In the genomic region with DNA sequence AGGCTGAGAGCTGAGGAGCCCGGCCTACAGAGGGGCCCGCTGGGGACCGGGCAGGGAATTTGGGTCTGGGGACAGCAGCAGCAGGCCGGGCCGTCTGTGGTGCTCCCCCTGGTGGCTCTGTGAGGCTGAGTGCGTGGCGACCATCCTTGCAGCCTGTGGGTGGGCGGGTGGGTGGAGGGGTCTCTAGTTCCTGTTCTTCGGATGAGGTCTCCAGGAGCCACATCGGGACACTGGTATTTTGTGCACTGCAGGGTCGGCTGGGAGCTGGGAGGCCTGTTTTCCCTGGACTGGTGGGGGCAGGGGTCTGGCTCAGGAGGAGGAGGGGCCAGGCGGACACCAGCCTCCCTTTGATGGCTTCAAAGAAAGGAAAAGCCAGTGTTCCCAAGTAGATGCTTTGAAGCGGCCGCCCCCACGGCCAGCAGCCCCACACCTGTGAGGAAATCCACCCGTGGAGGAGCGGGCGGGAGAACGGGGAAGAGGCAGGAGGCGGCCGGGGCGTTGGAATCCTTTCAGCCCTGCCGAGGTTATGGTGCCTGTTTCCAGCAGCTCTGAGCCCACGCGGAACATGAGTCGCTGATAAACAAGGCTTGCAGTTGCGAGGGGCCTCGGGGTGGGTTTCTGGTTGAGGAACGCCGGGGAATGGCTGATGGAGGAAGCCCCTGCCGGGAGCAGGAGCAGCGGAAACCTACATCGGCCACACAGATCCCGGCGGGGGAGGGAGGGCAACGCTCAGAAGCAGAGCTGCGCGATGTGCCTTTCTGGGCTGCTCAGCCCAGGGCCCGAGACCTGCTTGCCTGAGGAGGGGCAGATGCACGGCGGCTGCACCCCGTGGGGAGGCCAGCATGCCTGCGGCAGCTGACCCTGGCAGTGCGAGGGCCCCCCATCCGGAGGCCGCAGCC, we compare ENCODE assay signal across 8 cellular contexts.
DNase-seq lines count a peak whose midpoint lies in the region; ATAC-seq and TF ChIP-seq lines count a peak whose summit lies in the region.

No MANE protein-coding gene starts in this region.

- H3K4me1 ChIP-seq in left ventricle myocardium inferior: peaks cover 10% of the 10 kb centered on the region

- H3K36me3 Mint-ChIP-seq in activated T-helper 1 cell treated with anti-CD3 and anti-CD28 coated beads, Interleukin-12 subunit alpha, Interleukin-12 subunit beta, Interleukin-2, Interleukin-4 antibody, amounts not matched to agents 30 ng/mL and 10 ng/mL and 1 ng/mL, durations not matched to agents 14 hours and 24 hours and 36 hours (ENCODE audit: low read depth): no peaks in the 10 kb centered on the region
- no peaks in the 10 kb centered on the region for H3K36me3 Mint-ChIP-seq in activated T-helper 2 cell treated with anti-CD3 and anti-CD28 coated beads, Interferon-gamma antibody, Interleukin-2, Interleukin-4, amounts not matched to agents 10 μg/mL and 5 μg/mL and 100 μg/mL, durations not matched to agents 14 hours and 24 hours and 36 hours (ENCODE audit: low read depth)

- TF ChIP-seq CTCF in GM12865 (IDR thresholded peaks at IDR 0.05; ENCODE audit: insufficient read depth, low read depth, low read length, missing control alignments): peak; percentile 27
- peak; percentile 43 for TF ChIP-seq CTCF in left ventricle myocardium inferior (IDR thresholded peaks at IDR 0.05; ENCODE audit: borderline replicate concordance)

- H3K27ac ChIP-seq in left ventricle myocardium inferior (replicated peaks): no peak overlapping the region

- H3K27ac Mint-ChIP-seq in activated T-helper 1 cell treated with anti-CD3 and anti-CD28 coated beads, Interleukin-12 subunit alpha, Interleukin-12 subunit beta, Interleukin-2, Interleukin-4 antibody, amounts not matched to agents 30 ng/mL and 10 ng/mL and 1 ng/mL, durations not matched to agents 14 hours and 24 hours and 36 hours: no peak overlapping the region
- H3K27ac Mint-ChIP-seq in activated T-helper 2 cell treated with anti-CD3 and anti-CD28 coated beads, Interferon-gamma antibody, Interleukin-2, Interleukin-4, amounts not matched to agents 10 μg/mL and 5 μg/mL and 100 μg/mL, durations not matched to agents 14 hours and 24 hours and 36 hours: no peak overlapping the region

- no peak overlapping the region for H3K4me3 Mint-ChIP-seq in activated T-helper 1 cell treated with anti-CD3 and anti-CD28 coated beads, Interleukin-12 subunit alpha, Interleukin-12 subunit beta, Interleukin-2, Interleukin-4 antibody, amounts not matched to agents 30 ng/mL and 10 ng/mL and 1 ng/mL, durations not matched to agents 14 hours and 24 hours and 36 hours
- no peak overlapping the region for H3K4me3 Mint-ChIP-seq in activated T-helper 2 cell treated with anti-CD3 and anti-CD28 coated beads, Interferon-gamma antibody, Interleukin-2, Interleukin-4, amounts not matched to agents 10 μg/mL and 5 μg/mL and 100 μg/mL, durations not matched to agents 14 hours and 24 hours and 36 hours (ENCODE audit: low read depth)

- intact Hi-C loops in left ventricle myocardium inferior (cut with micrococcal nuclease): no loop called here
- intact Hi-C loops in activated T-helper 1 cell treated with anti-CD3 and anti-CD28 coated beads, Interleukin-12 subunit alpha, Interleukin-12 subunit beta, Interleukin-2, Interleukin-4 antibody, amounts not matched to agents 30 ng/mL and 10 ng/mL and 1 ng/mL, durations not matched to agents 14 hours and 24 hours and 36 hours (cut with micrococcal nuclease): no loop called here
- intact Hi-C loops in activated T-helper 2 cell treated with anti-CD3 and anti-CD28 coated beads, Interferon-gamma antibody, Interleukin-2, Interleukin-4, amounts not matched to agents 10 μg/mL and 5 μg/mL and 100 μg/mL, durations not matched to agents 14 hours and 24 hours and 36 hours (cut with micrococcal nuclease): no loop called here

- no peaks in the 10 kb centered on the region for H3K4me1 Mint-ChIP-seq in activated T-helper 1 cell treated with anti-CD3 and anti-CD28 coated beads, Interleukin-12 subunit alpha, Interleukin-12 subunit beta, Interleukin-2, Interleukin-4 antibody, amounts not matched to agents 30 ng/mL and 10 ng/mL and 1 ng/mL, durations not matched to agents 14 hours and 24 hours and 36 hours (ENCODE audit: low read depth)
- H3K4me1 Mint-ChIP-seq in activated T-helper 2 cell treated with anti-CD3 and anti-CD28 coated beads, Interferon-gamma antibody, Interleukin-2, Interleukin-4, amounts not matched to agents 10 μg/mL and 5 μg/mL and 100 μg/mL, durations not matched to agents 14 hours and 24 hours and 36 hours (ENCODE audit: low read depth): no peaks in the 10 kb centered on the region

- no peak for ATAC-seq in GM18909 (IDR thresholded peaks at IDR 0.05; ENCODE audit: poor library complexity, unreplicated experiment)

- peaks cover 69% of the 10 kb centered on the region for H3K27me3 ChIP-seq in left ventricle myocardium inferior (ENCODE audit: low read depth)

- H3K9me3 Mint-ChIP-seq in activated T-helper 1 cell treated with anti-CD3 and anti-CD28 coated beads, Interleukin-12 subunit alpha, Interleukin-12 subunit beta, Interleukin-2, Interleukin-4 antibody, amounts not matched to agents 30 ng/mL and 10 ng/mL and 1 ng/mL, durations not matched to agents 14 hours and 24 hours and 36 hours: no peaks in the 10 kb centered on the region
- H3K9me3 Mint-ChIP-seq in activated T-helper 2 cell treated with anti-CD3 and anti-CD28 coated beads, Interferon-gamma antibody, Interleukin-2, Interleukin-4, amounts not matched to agents 10 μg/mL and 5 μg/mL and 100 μg/mL, durations not matched to agents 14 hours and 24 hours and 36 hours: no peaks in the 10 kb centered on the region

- peaks cover 4% of the 10 kb centered on the region for H3K27me3 Mint-ChIP-seq in activated T-helper 1 cell treated with anti-CD3 and anti-CD28 coated beads, Interleukin-12 subunit alpha, Interleukin-12 subunit beta, Interleukin-2, Interleukin-4 antibody, amounts not matched to agents 30 ng/mL and 10 ng/mL and 1 ng/mL, durations not matched to agents 14 hours and 24 hours and 36 hours (ENCODE audit: insufficient read depth)
- peaks cover 6% of the 10 kb centered on the region for H3K27me3 Mint-ChIP-seq in activated T-helper 2 cell treated with anti-CD3 and anti-CD28 coated beads, Interferon-gamma antibody, Interleukin-2, Interleukin-4, amounts not matched to agents 10 μg/mL and 5 μg/mL and 100 μg/mL, durations not matched to agents 14 hours and 24 hours and 36 hours (ENCODE audit: low read depth)

- no peaks in the 10 kb centered on the region for H3K36me3 ChIP-seq in left ventricle myocardium inferior

- H3K4me3 ChIP-seq in GM12865 (ENCODE audit: low read depth, low read length) (no peak overlapping the region), left ventricle myocardium inferior (peak overlapping the region; percentile 59), skeletal muscle cell (ENCODE audit: low read depth, low read length) (peak overlapping the region; percentile 42)

- no peaks in the 10 kb centered on the region for H3K9me3 ChIP-seq in left ventricle myocardium inferior (replicated peaks)

- DNase-seq in GM12865 (ENCODE audit: low read depth) (no peak), left ventricle myocardium inferior (no peak), skeletal muscle cell (ENCODE audit: low read depth) (no peak), NCI-H2107 (lab: John Stamatoyannopoulos, UW) (no peak)
- peak; percentile 27 to 44 for DNase-seq in activated T-cell treated with anti-CD3 and anti-CD28 coated beads, Interleukin-2, amount 50 U/mL, for 48 hours
- no peak for DNase-seq in activated T-helper 1 cell treated with anti-CD3 and anti-CD28 coated beads, Interleukin-12 subunit alpha, Interleukin-12 subunit beta, Interleukin-2, Interleukin-4 antibody, amounts not matched to agents 30 ng/mL and 10 ng/mL and 1 ng/mL, durations not matched to agents 14 hours and 24 hours and 36 hours (ENCODE audit: low spot score)
- DNase-seq in activated T-helper 2 cell treated with anti-CD3 and anti-CD28 coated beads, Interferon-gamma antibody, Interleukin-2, Interleukin-4, amounts not matched to agents 10 μg/mL and 5 μg/mL and 100 μg/mL, durations not matched to agents 14 hours and 24 hours and 36 hours (ENCODE audit: low spot score): no peak

Comparison
In these comparisons a context has a peak if more than half of its experiments do, and no peak if none do; other contexts are left out.
1. DNase-seq: peak in activated T-cell treated with anti-CD3 and anti-CD28 coated beads, Interleukin-2, amount 50 U/mL, for 48 hours (2 of 2); none in GM12865 (single experiment), left ventricle myocardium inferior (single experiment), skeletal muscle cell (single experiment), NCI-H2107 (single experiment), activated T-helper 1 cell treated with anti-CD3 and anti-CD28 coated beads, Interleukin-12 subunit alpha, Interleukin-12 subunit beta, Interleukin-2, Interleukin-4 antibody, amounts not matched to agents 30 ng/mL and 10 ng/mL and 1 ng/mL, durations not matched to agents 14 hours and 24 hours and 36 hours (single experiment) and activated T-helper 2 cell treated with anti-CD3 and anti-CD28 coated beads, Interferon-gamma antibody, Interleukin-2, Interleukin-4, amounts not matched to agents 10 μg/mL and 5 μg/mL and 100 μg/mL, durations not matched to agents 14 hours and 24 hours and 36 hours (single experiment).